ENCODE assay signal across 8 cellular contexts in genomic region chr13:114314074-114314912, GRCh38. TPM values are rescaled to one million over a fixed set of nuclear protein-coding genes. Genes with fewer than 3 reads are reported as not detected.
A peak's percentile ranks its signal among the peaks of the same experiment; 100 is the strongest.
DNase-seq lines count a peak whose midpoint lies in the region; ATAC-seq, FAIRE-seq and TF ChIP-seq lines count a peak whose summit lies in the region.

Gene CHAMP1, plus strand, starts transcription at chr13:114314503. Its CDS starts 9,340 bp downstream, at chr13:114323843.

- no peaks in the 10 kb centered on the region for H3K9me3 ChIP-seq in HUES64 (ENCODE audit: insufficient read depth, low read depth, low read length)
- H3K9me3 ChIP-seq in OCI-LY3 (ENCODE audit: insufficient read depth, low read length), result no peaks in the 10 kb centered on the region

- H3K9me3 Mint-ChIP-seq in endothelial cell (ENCODE audit: unreplicated experiment) (no peaks in the 10 kb centered on the region), mesothelial cell of epicardium (no peaks in the 10 kb centered on the region)

- H3K4me1 ChIP-seq in HUES64 (ENCODE audit: insufficient read depth, low read length), result peaks cover 5% of the 10 kb centered on the region
- peaks cover 32% of the 10 kb centered on the region for H3K4me1 ChIP-seq in OCI-LY3 (ENCODE audit: low read length)

- peak; percentile 84 for DNase-seq in D721Med (ENCODE audit: insufficient read length, low spot score)
- peak; percentile 96 for DNase-seq in activated CD8-positive, alpha-beta memory T cell treated with anti-CD3 and anti-CD28 coated beads, Interleukin-2, amount 50 U/mL, for 48 hours
- DNase-seq in endothelial cell (ENCODE audit: low spot score), result peak; percentile 95
- peak; percentile 89 to 93 for DNase-seq in mesothelial cell of epicardium (ENCODE audit: low spot score in 2 of 2, unreplicated experiment in 2 of 2)
- DNase-seq in stimulated activated CD8-positive, alpha-beta memory T cell treated with anti-CD3 and anti-CD28 coated beads, Interleukin-15, amount 100 ng/mL, for 4 hours (ENCODE audit: low read depth in 2 of 2), result peak; percentile 80 to 84

- peak within 1 kb of the TSS; percentile 90 for H3K4me3 ChIP-seq in HUES64 (ENCODE audit: low read length)
- peak within 1 kb of the TSS; percentile 88 for H3K4me3 ChIP-seq in OCI-LY3 (ENCODE audit: low read length)

- H3K27ac Mint-ChIP-seq in endothelial cell (ENCODE audit: unreplicated experiment) (peak within 1 kb of the TSS; percentile 68), mesothelial cell of epicardium (peak within 1 kb of the TSS; percentile 94)

- H3K4me2 ChIP-seq in OCI-LY3 (ENCODE audit: low read length), result peak within 1 kb of the TSS; percentile 89

- H3K27ac ChIP-seq in HUES64 (ENCODE audit: low read depth, low read length), result peak within 1 kb of the TSS; percentile 81
- peak within 1 kb of the TSS; percentile 91 for H3K27ac ChIP-seq in OCI-LY3 (ENCODE audit: low read length)

- H3K4me1 Mint-ChIP-seq in endothelial cell (ENCODE audit: unreplicated experiment) (peaks cover 22% of the 10 kb centered on the region), mesothelial cell of epicardium (peaks cover 34% of the 10 kb centered on the region)

- FAIRE-seq in D721Med (lab: Jason Lieb, UNC), result no peak

- under 1% methylated on average over 107 of the region's 107 CpGs for WGBS in HUES64

- peaks cover 58% of the 10 kb centered on the region for H3K79me2 ChIP-seq in OCI-LY3 (ENCODE audit: low read length)

- H3K9ac ChIP-seq in HUES64 (ENCODE audit: low read depth, low read length), result peak within 1 kb of the TSS; percentile 91
- H3K9ac ChIP-seq in OCI-LY3 (ENCODE audit: low read length), result peak within 1 kb of the TSS; percentile 93

- no peaks in the 10 kb centered on the region for H3K27me3 ChIP-seq in HUES64 (ENCODE audit: insufficient read depth, low read length)
- no peaks in the 10 kb centered on the region for H3K27me3 ChIP-seq in OCI-LY3 (ENCODE audit: low read depth, low read length)

- peak within 1 kb of the TSS; percentile 91 for H3K4me3 Mint-ChIP-seq in endothelial cell (ENCODE audit: unreplicated experiment)
- peak within 1 kb of the TSS; percentile 80 for H3K4me3 Mint-ChIP-seq in mesothelial cell of epicardium

- H3K36me3 Mint-ChIP-seq in endothelial cell (ENCODE audit: low read depth, unreplicated experiment) (peaks cover 3% of the 10 kb centered on the region), mesothelial cell of epicardium (peaks cover 2% of the 10 kb centered on the region)

- H4K20me1 ChIP-seq in OCI-LY3 (ENCODE audit: insufficient read depth, low read length), result peaks cover 43% of the 10 kb centered on the region

- H3K36me3 ChIP-seq in HUES64 (ENCODE audit: insufficient read depth, low read length) (0 out of 2 replicates have a peak, but pooled peaks cover 5% of the 10 kb centered on the region), OCI-LY3 (replicated peaks; ENCODE audit: low read depth, low read length) (peaks cover 20% of the 10 kb centered on the region)

- H2AFZ ChIP-seq in OCI-LY3 (ENCODE audit: low read depth, low read length), result peak within 1 kb of the TSS; percentile 38; the same call in 1 of the 2 replicates

- H3K27me3 Mint-ChIP-seq in endothelial cell (ENCODE audit: unreplicated experiment) (no peaks in the 10 kb centered on the region), mesothelial cell of epicardium (ENCODE audit: low read depth) (no peaks in the 10 kb centered on the region)

- ATAC-seq in GM21515 (IDR thresholded peaks at IDR 0.05; ENCODE audit: unreplicated experiment), result peak; percentile 78

- TF ChIP-seq CTCF in D721Med (IDR thresholded peaks at IDR 0.05; ENCODE audit: insufficient read depth, missing control alignments) (no peak), OCI-LY3 (IDR thresholded peaks at IDR 0.05; ENCODE audit: low read depth, low read length) (no peak), endothelial cell (IDR thresholded peaks at IDR 0.05; ENCODE audit: unreplicated experiment) (no peak), mesothelial cell of epicardium (IDR thresholded peaks at IDR 0.05; ENCODE audit: unreplicated experiment) (no peak)

RNA-seq across cellular contexts. Expression of gene CHAMP1, which starts in this region (rescaled TPM):
- 43.0 TPM for polyA plus RNA-seq in HUES64 (2013, experiment 1 of 2)
- 46.8 TPM for polyA plus RNA-seq in HUES64 (2013, experiment 2 of 2)
- total RNA-seq in endothelial cell (ENCODE audit: unreplicated experiment), result 21.6 TPM
- 27.9 to 29.3 TPM (median 28.3 TPM) in 3 replicates for total RNA-seq in mesothelial cell of epicardium

Comparison
In these comparisons a context has a peak if more than half of its experiments do, and no peak if none do; other contexts are left out.
1. Peak in every context shown above with its lines: DNase-seq, ATAC-seq, H3K4me3 ChIP-seq and H3K27ac ChIP-seq.